In genomic region chr17:57247261-57247660, GRCh38 we compare ENCODE assay signal across 35 cellular contexts. TPM values are rescaled to one million over a fixed set of nuclear protein-coding genes. Genes with fewer than 3 reads are reported as not detected.
A peak's percentile ranks its signal among the peaks of the same experiment; 100 is the strongest.
DNase-seq lines count a peak whose midpoint lies in the region; TF ChIP-seq lines count a peak whose summit lies in the region.
"Had no signal": no experiment of that assay in that cellular context is flagged by ENCODE, and none has a peak within 500 bp of the region (broad histone marks: within the 10 kb centered on the region; RNA-seq: fewer than 3 reads in every experiment).

No MANE protein-coding gene starts in this region.

- H3K36me3 ChIP-seq in esophagus muscularis mucosa, result no peaks in the 10 kb centered on the region
- no peaks in the 10 kb centered on the region for H3K36me3 ChIP-seq in thyroid gland
- H3K36me3 ChIP-seq in ascending aorta, result no peaks in the 10 kb centered on the region
- H3K36me3 ChIP-seq: BE2C; BLaER1; BLaER1 treated with 17β-estradiol and CSF1 and Interleukin-3, amounts not matched to agents 10 nM and 100 nM had no signal

- H3K4me1 ChIP-seq in esophagus muscularis mucosa (peaks cover 7 to 16% (median 8%) of the 10 kb centered on the region in 4 donors), thyroid gland (peaks cover 0 to 13% of the 10 kb centered on the region in 2 donors), ascending aorta (peaks cover 0 to 2% of the 10 kb centered on the region in 2 donors)
- H3K4me1 ChIP-seq: Caco-2 had no signal

- no peak for TF ChIP-seq CTCF in esophagus muscularis mucosa (IDR thresholded peaks at IDR 0.05)
- TF ChIP-seq CTCF in thyroid gland (IDR thresholded peaks at IDR 0.05), result peak in 1 of 6 experiments; percentile 9
- TF ChIP-seq CTCF in ascending aorta (IDR thresholded peaks at IDR 0.05), result no peak

- TF ChIP-seq POLR2A in esophagus muscularis mucosa (IDR thresholded peaks at IDR 0.05; ENCODE audit: low read depth), result no peak
- TF ChIP-seq POLR2A in thyroid gland (IDR thresholded peaks at IDR 0.05), result no peak

- H3K9me3 ChIP-seq in esophagus muscularis mucosa (peaks cover 0 to 6% (median 0%) of the 10 kb centered on the region in 4 donors), thyroid gland (no peaks in the 10 kb centered on the region), ascending aorta (peaks cover 0 to 9% of the 10 kb centered on the region in 2 donors)
- H3K9me3 ChIP-seq: BE2C had no signal

- no peak overlapping the region for H3K27ac Mint-ChIP-seq in activated CD4-positive, alpha-beta T cell treated with anti-CD3 and anti-CD28 coated beads, Interleukin-2, amount 10 ng/mL, durations not matched to agents 24 days and 14 days
- H3K27ac Mint-ChIP-seq: B cell; CD14-positive monocyte; CD4-positive, alpha-beta memory T cell; CD4-positive, alpha-beta T cell; CD8-positive, alpha-beta memory T cell; CD8-positive, alpha-beta T cell had no signal

- H3K4me1 Mint-ChIP-seq in activated CD4-positive, alpha-beta T cell treated with anti-CD3 and anti-CD28 coated beads, Interleukin-2, amount 10 ng/mL, durations not matched to agents 24 days and 14 days, result peaks cover 7% of the 10 kb centered on the region
- H3K4me1 Mint-ChIP-seq: B cell had no signal

- POLR2A ChIA-PET in HEK293T (lab: Yijun Ruan, JAX), result no interaction called here

- H3K27me3 Mint-ChIP-seq in activated CD4-positive, alpha-beta T cell treated with anti-CD3 and anti-CD28 coated beads, Interleukin-2, amount 10 ng/mL, durations not matched to agents 24 days and 14 days, result peaks cover 9% of the 10 kb centered on the region

- H3K4me3 ChIP-seq in esophagus muscularis mucosa, result no peak overlapping the region
- no peak overlapping the region for H3K4me3 ChIP-seq in thyroid gland (replicated peaks in 1 of 3)
- no peak overlapping the region for H3K4me3 ChIP-seq in ascending aorta
- H3K4me3 ChIP-seq: A549; BLaER1; BLaER1 treated with 17β-estradiol and CSF1 and Interleukin-3, amounts not matched to agents 10 nM and 100 nM had no signal

- peak; percentile 50 for DNase-seq in activated CD4-positive, alpha-beta T cell treated with anti-CD3 and anti-CD28 coated beads, Interleukin-2, amount 10 ng/mL, durations not matched to agents 24 days and 14 days
- DNase-seq in activated CD4-positive, alpha-beta T cell treated with anti-CD3 and anti-CD28 coated beads, Interleukin-2, amount 50 U/mL, for 4 hours, result no peak
- DNase-seq in esophagus muscularis mucosa (ENCODE audit: extremely low spot score) (peak; percentile 26), islet precursor cell (peak; percentile 23), thyroid gland (peak; percentile 56 to 63), NCI-H2196 (lab: John Stamatoyannopoulos, UW; ENCODE audit: unreplicated experiment) (no peak), HEK293T (ENCODE audit: extremely low spot score) (no peak), ascending aorta (ENCODE audit: low spot score in 2 of 2) (no peak)
- DNase-seq: 8988T; ACHN; AML-193; BE2C; C1 segment of cervical spinal cord; Caco-2; Calu3; CD4-positive, alpha-beta memory T cell; CD4-positive, alpha-beta T cell; CD4-positive, CD25-positive, alpha-beta regulatory T cell; CD8-positive, alpha-beta memory T cell; CD8-positive, alpha-beta T cell; COR-L47; DMS 273 treated with DMSO at 0.1 percent for 48 hours; DMS153; DMS53; DMS79; DMS79 treated with DMSO at 0.1 percent for 48 hours; DND-41; EL had no signal

- 95% methylated on average over 6 of the region's 6 CpGs for WGBS in esophagus muscularis mucosa
- WGBS in thyroid gland, 2 donors, result 58% methylated on average over 6 of the region's 6 CpGs

- H3K27ac ChIP-seq in esophagus muscularis mucosa (replicated peaks in 1 of 4) (no peak overlapping the region), thyroid gland (no peak overlapping the region), ascending aorta (no peak overlapping the region)
- H3K27ac ChIP-seq: 22Rv1; A549; BLaER1; BLaER1 treated with 17β-estradiol and CSF1 and Interleukin-3, amounts not matched to agents 10 nM and 100 nM; C4-2B had no signal

- H3K27me3 ChIP-seq in esophagus muscularis mucosa (no peaks in the 10 kb centered on the region), thyroid gland (no peaks in the 10 kb centered on the region), ascending aorta (no peaks in the 10 kb centered on the region)
- H3K27me3 ChIP-seq: BE2C; BLaER1; BLaER1 treated with 17β-estradiol and CSF1 and Interleukin-3, amounts not matched to agents 10 nM and 100 nM had no signal

- peaks cover 6% of the 10 kb centered on the region for H3K9me3 Mint-ChIP-seq in activated CD4-positive, alpha-beta T cell treated with anti-CD3 and anti-CD28 coated beads, Interleukin-2, amount 10 ng/mL, durations not matched to agents 24 days and 14 days

- H3K4me3 Mint-ChIP-seq in activated CD4-positive, alpha-beta T cell treated with anti-CD3 and anti-CD28 coated beads, Interleukin-2, amount 10 ng/mL, durations not matched to agents 24 days and 14 days, result no peak overlapping the region
- H3K4me3 Mint-ChIP-seq: B cell; CD14-positive monocyte; CD4-positive, alpha-beta memory T cell; CD4-positive, alpha-beta T cell; CD4-positive, CD25-positive, alpha-beta regulatory T cell; CD8-positive, alpha-beta memory T cell; CD8-positive, alpha-beta T cell had no signal

- CTCF ChIA-PET in HEK293T (lab: Yijun Ruan, JAX), result no interaction called here

- TF ChIP-seq EP300 in esophagus muscularis mucosa (IDR thresholded peaks at IDR 0.05), result no peak

- peaks cover 4% of the 10 kb centered on the region for H3K36me3 Mint-ChIP-seq in activated CD4-positive, alpha-beta T cell treated with anti-CD3 and anti-CD28 coated beads, Interleukin-2, amount 10 ng/mL, durations not matched to agents 24 days and 14 days (ENCODE audit: low read depth)
- H3K36me3 Mint-ChIP-seq: CD14-positive monocyte; CD4-positive, alpha-beta memory T cell; CD4-positive, CD25-positive, alpha-beta regulatory T cell; CD8-positive, alpha-beta T cell had no signal

- intact Hi-C loops in activated CD4-positive, alpha-beta T cell treated with anti-CD3 and anti-CD28 coated beads, Interleukin-2, amount 10 ng/mL, durations not matched to agents 24 days and 14 days (cut with micrococcal nuclease), result loop anchor here (10.0 kb wide), 1 partner anchor 268 kb away; no protein-coding TSS in a partner anchor
- intact Hi-C loops in esophagus muscularis mucosa (cut with DNase I) (no loop called here), thyroid gland (cut with DNase I) (loop anchor here (10.0 kb wide), 3 partner anchors 308 to 498 kb away; partner anchors contain the start of gene CCDC182), ascending aorta (cut with DNase I) (loop anchor here (10.0 kb wide), 1 partner anchor 868 kb away; no protein-coding TSS in a partner anchor)

TF ChIP-seq in HEK293T, 16 proteins besides CTCF, POLR2A, EP300 and RAD21:
- TF ChIP-seq ZNF384 (IDR thresholded peaks at IDR 0.05) (no peak), FOXK2 (IDR thresholded peaks at IDR 0.05) (no peak), FOXA1 (IDR thresholded peaks at IDR 0.05) (no peak), HDGF (IDR thresholded peaks at IDR 0.05; ENCODE audit: borderline replicate concordance) (no peak), SP1 (IDR thresholded peaks at IDR 0.05) (no peak), NFRKB (IDR thresholded peaks at IDR 0.05) (no peak), SUZ12 (IDR thresholded peaks at IDR 0.05) (no peak), ARNT (IDR thresholded peaks at IDR 0.05) (no peak), TARDBP (IDR thresholded peaks at IDR 0.05) (no peak), L3MBTL2 (conservative IDR thresholded peaks at IDR 0.05) (no peak), FOXM1 (IDR thresholded peaks at IDR 0.05; ENCODE audit: borderline replicate concordance) (no peak), ELF4 (IDR thresholded peaks at IDR 0.05) (no peak), CTBP1 (IDR thresholded peaks at IDR 0.05; ENCODE audit: borderline replicate concordance) (no peak), BHLHE40 (IDR thresholded peaks at IDR 0.05; ENCODE audit: borderline replicate concordance) (no peak), LEF1 (IDR thresholded peaks at IDR 0.05; ENCODE audit: borderline replicate concordance) (no peak)
- TF ChIP-seq, protein P1, sequence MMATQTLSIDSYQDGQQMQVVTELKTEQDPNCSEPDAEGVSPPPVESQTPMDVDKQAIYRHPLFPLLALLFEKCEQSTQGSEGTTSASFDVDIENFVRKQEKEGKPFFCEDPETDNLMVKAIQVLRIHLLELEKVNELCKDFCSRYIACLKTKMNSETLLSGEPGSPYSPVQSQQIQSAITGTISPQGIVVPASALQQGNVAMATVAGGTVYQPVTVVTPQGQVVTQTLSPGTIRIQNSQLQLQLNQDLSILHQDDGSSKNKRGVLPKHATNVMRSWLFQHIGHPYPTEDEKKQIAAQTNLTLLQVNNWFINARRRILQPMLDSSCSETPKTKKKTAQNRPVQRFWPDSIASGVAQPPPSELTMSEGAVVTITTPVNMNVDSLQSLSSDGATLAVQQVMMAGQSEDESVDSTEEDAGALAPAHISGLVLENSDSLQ (IDR thresholded peaks at IDR 0.05), result no peak

RNA-seq across cellular contexts. Expression of gene MSI2, which starts 9.1 kb away (rescaled TPM):
- 171 and 172 TPM in 2 replicates for total RNA-seq in activated CD4-positive, alpha-beta T cell treated with anti-CD3 and anti-CD28 coated beads, Interleukin-2, amount 10 ng/mL, durations not matched to agents 24 days and 14 days
- total RNA-seq in esophagus muscularis mucosa (10 to 100 TPM; 28.8 to 39.0 (median 29.6) TPM), thyroid gland (100 to 1,000 TPM in 1 of 4 donors, 10 to 100 TPM in 3; 60.7 to 101 (median 70.9) TPM), ascending aorta (11.7 TPM)

Comparison
In these comparisons a context has a peak if more than half of its experiments do, and no peak if none do; other contexts are left out.
1. DNase-seq: peak in activated CD4-positive, alpha-beta T cell treated with anti-CD3 and anti-CD28 coated beads, Interleukin-2, amount 10 ng/mL, durations not matched to agents 24 days and 14 days (single experiment), esophagus muscularis mucosa (single experiment), islet precursor cell (single experiment) and thyroid gland (2 of 2); none in activated CD4-positive, alpha-beta T cell treated with anti-CD3 and anti-CD28 coated beads, Interleukin-2, amount 50 U/mL, for 4 hours (0 of 2), NCI-H2196 (single experiment), HEK293T (single experiment) and ascending aorta (0 of 2).